ENCODE assay signal across 8 cellular contexts in the genomic region with DNA sequence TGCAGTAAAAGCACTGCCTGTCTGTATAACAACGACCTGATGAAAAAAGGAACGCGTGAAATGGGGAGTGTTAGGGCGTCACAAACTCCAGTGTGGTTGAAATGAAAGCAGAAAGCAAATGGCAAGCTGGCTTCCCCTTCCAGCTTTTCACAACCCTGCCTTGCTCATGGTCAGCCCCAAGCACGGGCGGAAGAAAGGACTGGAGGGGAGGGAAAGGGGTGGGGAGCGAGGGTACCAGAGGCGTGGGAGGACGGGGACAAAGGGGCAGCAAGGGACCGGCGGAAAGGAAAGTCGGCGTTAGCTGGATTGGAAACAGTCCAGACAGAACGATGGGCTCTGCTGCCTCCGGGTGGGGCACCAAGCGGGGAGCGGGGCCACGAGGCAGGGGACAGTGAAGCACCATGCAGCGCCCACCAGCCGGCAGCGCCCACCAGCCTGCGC. TPM values are rescaled to one million over a fixed set of nuclear protein-coding genes. Genes with fewer than 3 reads are reported as not detected.
DNase-seq lines count a peak whose midpoint lies in the region; ATAC-seq and TF ChIP-seq lines count a peak whose summit lies in the region.

No MANE protein-coding gene starts in this region.

- no peak for TF ChIP-seq CTCF in HL-60 (IDR thresholded peaks at IDR 0.05; ENCODE audit: insufficient read depth, low read length)

- ATAC-seq in GM19468 (IDR thresholded peaks at IDR 0.05; ENCODE audit: extremely low read depth, unreplicated experiment) (peak; percentile 44), T-helper 17 cell (peak; percentile 52), naive B cell (ENCODE audit: low read depth in 2 of 2) (peak; percentile 81 to 84)

- H3K27me3 Mint-ChIP-seq in T-helper 17 cell = no peaks in the 10 kb centered on the region
- H3K27me3 Mint-ChIP-seq in naive B cell = no peaks in the 10 kb centered on the region

- no peaks in the 10 kb centered on the region for H3K9me3 ChIP-seq in T-helper 17 cell (ENCODE audit: control insufficient read depth, low read length, poor library complexity, severe bottlenecking)

- H3K36me3 Mint-ChIP-seq in T-helper 17 cell (ENCODE audit: low read depth) (no peaks in the 10 kb centered on the region), naive B cell (no peaks in the 10 kb centered on the region)

- H3K9me3 Mint-ChIP-seq in naive B cell = no peaks in the 10 kb centered on the region

- H3K27ac ChIP-seq in HL-60 (replicated peaks) (peak overlapping the region; percentile 96), epithelial cell of prostate (peak overlapping the region; percentile 66)

- no peaks in the 10 kb centered on the region for H3K27me3 ChIP-seq in HL-60 (ENCODE audit: insufficient read depth, poor library complexity, severe bottlenecking)

- peak overlapping the region; percentile 91 for H3K27ac Mint-ChIP-seq in T-helper 17 cell
- H3K27ac Mint-ChIP-seq in naive B cell = peak overlapping the region; percentile 28 to 95 (median 92)

- DNase-seq in EH (ENCODE audit: low read depth) (peak; percentile 55), HL-60 (ENCODE audit: low read depth in 1 of 2, low spot score in 1 of 2) (peak; percentile 69 to 71), T-helper 17 cell (no peak), epithelial cell of prostate (ENCODE audit: low read depth, low spot score) (no peak), naive B cell (peak; percentile 57), 8988T (no peak), midbrain (lab: John Stamatoyannopoulos, UW) (no peak)

- H3K4me3 Mint-ChIP-seq in T-helper 17 cell = peak overlapping the region; percentile 90
- H3K4me3 Mint-ChIP-seq in naive B cell = peak overlapping the region; percentile 81 to 97 (median 90)

- peak overlapping the region; percentile 48 for H3K4me3 ChIP-seq in HL-60 (replicated peaks; ENCODE audit: insufficient read depth, low read length)

- H3K4me1 Mint-ChIP-seq in T-helper 17 cell (peaks cover 26% of the 10 kb centered on the region), naive B cell (peaks cover 27 to 28% (median 27%) of the 10 kb centered on the region in 3 donors)

RNA-seq across cellular contexts. Expression of a gene that starts 9.6 kb away (rescaled TPM):
- total RNA-seq in T-helper 17 cell = 10 to 100 TPM; 42.9 to 45.8 TPM
- 10 to 100 TPM; 46.1 to 64.6 (median 61.0) TPM for polyA plus RNA-seq in naive B cell (ENCODE audit: low read depth in 6 of 6)

Comparison
In these comparisons a context has a peak if more than half of its experiments do, and no peak if none do; other contexts are left out.
1. DNase-seq: peak in EH (single experiment), HL-60 (2 of 2) and naive B cell (single experiment); none in T-helper 17 cell (0 of 3), epithelial cell of prostate (single experiment), 8988T (single experiment) and midbrain (single experiment).
2. Peak in every context shown above with its lines, with median percentiles within 50 percentile points of each other: ATAC-seq.